6 cellular contexts compared by ENCODE assay signal in genomic region chrX:32191316-32191715, GRCh38.
"Had no signal": no experiment of that assay in that cellular context is flagged by ENCODE, and none has a peak within 500 bp of the region (broad histone marks: within the 10 kb centered on the region; RNA-seq: fewer than 3 reads in every experiment).

No MANE protein-coding gene starts in this region.

- DNase-seq: H9, HCEC 1CT, IMR-90, KG1 had no signal

- H3K9me3 Mint-ChIP-seq: GM23338 had no signal

- H3K27ac Mint-ChIP-seq: GM23338, H9 had no signal

- H3K4me1 Mint-ChIP-seq: GM23338, H9 had no signal

- ATAC-seq: GM23338, K562 had no signal

- H3K4me3 ChIP-seq: GM23338, K562 had no signal

- H3K4me3 Mint-ChIP-seq: GM23338, H9 had no signal
